8 cellular contexts compared by ENCODE assay signal in genomic region chr12:27333311-27334009, GRCh38. TPM values are rescaled to one million over a fixed set of nuclear protein-coding genes. Genes with fewer than 3 reads are reported as not detected.
A peak's percentile ranks its signal among the peaks of the same experiment; 100 is the strongest.
DNase-seq lines count a peak whose midpoint lies in the region; ATAC-seq and TF ChIP-seq lines count a peak whose summit lies in the region.

No MANE protein-coding gene starts in this region.

- H3K9me3 ChIP-seq in ectodermal cell (ENCODE audit: control insufficient read depth, low read length) = no peaks in the 10 kb centered on the region
- H3K9me3 ChIP-seq in mononuclear cell (ENCODE audit: low read depth, low read length) = no peaks in the 10 kb centered on the region

- DNase-seq in NB4 (ENCODE audit: low read depth) (peak; percentile 89), AML-193 (lab: John Stamatoyannopoulos, UW) (no peak)
- peak; percentile 62 for DNase-seq in activated CD4-positive, alpha-beta T cell treated with anti-CD3 and anti-CD28 coated beads for 48 hours
- DNase-seq in stimulated activated naive CD8-positive, alpha-beta T cell treated with anti-CD3 and anti-CD28 coated beads, Interleukin-15, amount 100 ng/mL, for 72 hours = peak; percentile 55 to 59

- no peaks in the 10 kb centered on the region for H3K36me3 ChIP-seq in ectodermal cell (ENCODE audit: control insufficient read depth, insufficient read depth, low read length)

- H3K4me1 Mint-ChIP-seq in stimulated activated naive CD8-positive, alpha-beta T cell treated with anti-CD3 and anti-CD28 coated beads, Interleukin-15, amount 100 ng/mL, for 72 hours = peaks cover 59% of the 10 kb centered on the region

- no peak overlapping the region for H3K27ac ChIP-seq in ectodermal cell (ENCODE audit: insufficient read depth, low read depth, low read length, poor library complexity, severe bottlenecking)

- 1% methylated on average over 54 of the region's 54 CpGs for WGBS in ectodermal cell, 2 experiments

- peaks cover 45% of the 10 kb centered on the region for H3K27me3 Mint-ChIP-seq in stimulated activated naive CD8-positive, alpha-beta T cell treated with anti-CD3 and anti-CD28 coated beads, Interleukin-15, amount 100 ng/mL, for 72 hours

- TF ChIP-seq POLR2A in NB4 (IDR thresholded peaks at IDR 0.05; ENCODE audit: extremely low read depth, insufficient read length) = no peak

- H3K27me3 ChIP-seq in ectodermal cell (ENCODE audit: control insufficient read depth, insufficient read depth, low read length, poor library complexity, severe bottlenecking) (peaks cover 49% of the 10 kb centered on the region), mononuclear cell (ENCODE audit: insufficient read depth, low read length) (peaks cover 23% of the 10 kb centered on the region)

- H3K9me3 Mint-ChIP-seq in stimulated activated naive CD8-positive, alpha-beta T cell treated with anti-CD3 and anti-CD28 coated beads, Interleukin-15, amount 100 ng/mL, for 72 hours = no peaks in the 10 kb centered on the region

- TF ChIP-seq CTCF in GM12875 (IDR thresholded peaks at IDR 0.05; ENCODE audit: borderline replicate concordance, insufficient read depth, low read depth, low read length) (no peak), NB4 (IDR thresholded peaks at IDR 0.05; ENCODE audit: low read depth, low read length) (no peak)

- H3K4me1 ChIP-seq in ectodermal cell (ENCODE audit: control insufficient read depth, insufficient read depth, low read length) (peaks cover 4% of the 10 kb centered on the region), mononuclear cell (ENCODE audit: insufficient read depth, low read length) (peaks cover 20% of the 10 kb centered on the region)

- peak overlapping the region; percentile 96 to 98 for H3K27ac Mint-ChIP-seq in stimulated activated naive CD8-positive, alpha-beta T cell treated with anti-CD3 and anti-CD28 coated beads, Interleukin-15, amount 100 ng/mL, for 72 hours

- peak; percentile 22 for ATAC-seq in HG02571 (IDR thresholded peaks at IDR 0.05; ENCODE audit: unreplicated experiment)
- peak; percentile 70 for ATAC-seq in stimulated activated naive CD8-positive, alpha-beta T cell treated with anti-CD3 and anti-CD28 coated beads, Interleukin-15, amount 100 ng/mL, for 72 hours

- peak overlapping the region; percentile 99 for H3K4me3 Mint-ChIP-seq in stimulated activated naive CD8-positive, alpha-beta T cell treated with anti-CD3 and anti-CD28 coated beads, Interleukin-15, amount 100 ng/mL, for 72 hours

- H3K4me3 ChIP-seq in GM12875 (ENCODE audit: low read depth, low read length) (peak overlapping the region; percentile 90), NB4 (ENCODE audit: low read depth, low read length) (peak overlapping the region; percentile 63), ectodermal cell (ENCODE audit: insufficient read depth, low read depth, low read length) (peak overlapping the region; percentile 63), mononuclear cell (ENCODE audit: low read length) (peak overlapping the region; percentile 50)

RNA-seq across cellular contexts. Expression of gene BMAL2, which starts 0.8 kb away (rescaled TPM):
- 6.2 TPM for polyA plus RNA-seq in ectodermal cell (2013, experiment 1 of 4)
- 6.9 TPM for polyA plus RNA-seq in ectodermal cell (2013, experiment 2 of 4)
- polyA plus RNA-seq in ectodermal cell (2013, experiment 3 of 4) = 5.4 TPM
- polyA plus RNA-seq in ectodermal cell (2013, experiment 4 of 4) = 4.4 TPM
- total RNA-seq in mononuclear cell = 1.6 TPM

Comparison
In these comparisons a context has a peak if more than half of its experiments do, and no peak if none do; other contexts are left out.
1. DNase-seq: peak in NB4 (single experiment), activated CD4-positive, alpha-beta T cell treated with anti-CD3 and anti-CD28 coated beads for 48 hours (single experiment) and stimulated activated naive CD8-positive, alpha-beta T cell treated with anti-CD3 and anti-CD28 coated beads, Interleukin-15, amount 100 ng/mL, for 72 hours (2 of 2); none in AML-193 (0 of 2).
2. Peak in every context shown above with its lines, with median percentiles within 50 percentile points of each other: H3K4me3 ChIP-seq.